ENCODE assay signal across 1 cellular context in the genomic region with DNA sequence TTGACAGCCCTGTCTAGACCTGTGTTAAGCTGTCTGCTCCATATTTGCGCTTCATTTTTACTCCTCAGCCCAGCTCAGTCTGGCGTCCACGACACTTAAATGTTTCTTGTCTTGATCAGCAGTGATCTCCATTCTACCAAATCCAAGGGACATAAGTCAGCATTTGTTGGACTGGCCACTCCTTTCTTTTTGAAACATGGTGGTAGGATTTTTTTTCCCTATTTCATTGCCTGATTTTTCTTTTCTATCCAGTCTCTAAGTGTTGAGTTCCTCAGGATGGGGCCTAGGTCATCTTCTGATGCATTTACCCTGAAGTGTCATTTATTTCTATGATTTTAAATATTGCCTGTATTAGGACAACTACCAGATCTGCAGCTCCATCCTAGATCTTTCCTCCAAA.
TF ChIP-seq lines count a peak whose summit lies in the region.

No MANE protein-coding gene starts in this region.

TF ChIP-seq in endothelial cell of umbilical vein, 7 proteins besides CTCF, POLR2A, EP300 and RAD21:
- TF ChIP-seq POLR2AphosphoS5 (IDR thresholded peaks at IDR 0.05; ENCODE audit: insufficient read depth, low read depth, low read length) (no peak), FOS (IDR thresholded peaks at IDR 0.05; ENCODE audit: borderline replicate concordance, insufficient read depth, low read length) (no peak), JUN (IDR thresholded peaks at IDR 0.05; ENCODE audit: borderline replicate concordance, insufficient read depth, insufficient read length, low read depth) (no peak), MAX (IDR thresholded peaks at IDR 0.05; ENCODE audit: insufficient read depth, insufficient read length) (no peak), GATA2 (IDR thresholded peaks at IDR 0.05; ENCODE audit: insufficient read depth, insufficient read length, low read depth, low read length) (no peak), MYC (IDR thresholded peaks at IDR 0.05; ENCODE audit: low read depth, low read length) (no peak), EZH2 (IDR thresholded peaks at IDR 0.05; ENCODE audit: borderline replicate concordance, low read depth, low read length, severe bottlenecking) (no peak)
